ENCODE assay signal across 1 cellular context in the genomic region with DNA sequence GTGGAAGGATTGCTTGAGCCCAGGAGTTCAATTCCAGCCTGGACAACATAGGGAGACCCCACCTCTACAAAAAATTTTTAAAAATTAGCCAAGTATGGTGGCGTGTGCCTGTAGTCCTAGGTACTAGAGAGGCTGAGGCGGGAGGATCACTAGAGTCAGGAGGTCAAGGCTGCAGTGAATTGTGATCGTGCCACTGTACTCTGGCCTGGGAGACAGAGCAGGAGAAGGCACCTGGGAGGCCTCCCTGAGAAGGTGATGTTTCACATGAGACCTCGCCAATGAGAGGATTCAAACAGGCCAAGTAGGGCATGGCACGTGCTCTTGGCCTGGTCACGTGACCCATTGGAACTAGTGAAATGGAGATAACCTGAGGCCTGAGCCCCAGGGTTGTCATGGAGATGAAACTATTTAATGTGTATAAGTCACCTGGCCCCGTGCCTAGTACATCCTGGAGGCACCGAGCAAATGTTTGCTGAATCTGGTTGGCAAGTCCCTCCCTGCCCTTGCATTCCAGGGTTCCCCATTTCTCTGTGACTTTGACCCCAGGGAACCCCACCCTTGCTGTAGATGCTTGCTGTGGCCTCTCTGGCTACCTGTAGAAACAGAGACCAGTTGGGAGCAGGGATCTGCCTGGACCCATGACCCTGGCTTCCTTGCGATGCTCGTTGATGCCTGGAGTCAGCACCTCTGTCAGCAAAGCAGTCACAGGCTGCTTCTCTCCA.
TF ChIP-seq lines count a peak whose summit lies in the region.

No MANE protein-coding gene starts in this region.

TF ChIP-seq in HepG2, 621 proteins besides CTCF, POLR2A, EP300 and RAD21 (continued from another document and continues in another):
- TF ChIP-seq, protein P1, sequence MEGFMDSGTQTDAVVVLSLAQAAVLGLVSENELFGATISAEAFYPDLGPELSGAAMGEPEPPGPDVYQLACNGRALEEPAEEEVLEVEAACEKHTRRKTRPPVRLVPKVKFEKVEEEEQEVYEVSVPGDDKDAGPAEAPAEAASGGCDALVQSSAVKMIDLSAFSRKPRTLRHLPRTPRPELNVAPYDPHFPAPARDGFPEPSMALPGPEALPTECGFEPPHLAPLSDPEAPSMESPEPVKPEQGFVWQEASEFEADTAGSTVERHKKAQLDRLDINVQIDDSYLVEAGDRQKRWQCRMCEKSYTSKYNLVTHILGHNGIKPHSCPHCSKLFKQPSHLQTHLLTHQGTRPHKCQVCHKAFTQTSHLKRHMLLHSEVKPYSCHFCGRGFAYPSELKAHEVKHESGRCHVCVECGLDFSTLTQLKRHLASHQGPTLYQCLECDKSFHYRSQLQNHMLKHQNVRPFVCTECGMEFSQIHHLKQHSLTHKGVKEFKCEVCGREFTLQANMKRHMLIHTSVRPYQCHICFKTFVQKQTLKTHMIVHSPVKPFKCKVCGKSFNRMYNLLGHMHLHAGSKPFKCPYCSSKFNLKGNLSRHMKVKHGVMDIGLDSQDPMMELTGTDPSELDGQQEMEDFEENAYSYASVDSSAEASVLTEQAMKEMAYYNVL (CRISPR knock-in tag; IDR thresholded peaks at IDR 0.05; ENCODE audit: borderline replicate concordance), result peak; percentile 64; the same call in 1 of the 2 replicates
- TF ChIP-seq ISL2 (CRISPR knock-in tag; IDR thresholded peaks at IDR 0.05), result peak; percentile 93
- TF ChIP-seq PAWR (CRISPR knock-in tag; IDR thresholded peaks at IDR 0.05; ENCODE audit: borderline replicate concordance), result no peak
- TF ChIP-seq HMG20A (CRISPR knock-in tag; IDR thresholded peaks at IDR 0.05; ENCODE audit: borderline replicate concordance), result peak; percentile 88
- peak; percentile 86; the same call in 1 of the 2 replicates for TF ChIP-seq ZMYM2 (CRISPR knock-in tag; IDR thresholded peaks at IDR 0.05)
- TF ChIP-seq ZNF660 (CRISPR knock-in tag; IDR thresholded peaks at IDR 0.05; ENCODE audit: borderline replicate concordance, low read depth), result no peak
- no peak for TF ChIP-seq CCAR2 (optimal IDR thresholded peaks at IDR 0.05; ENCODE audit: low read depth, low read length)
- TF ChIP-seq ZNF138 (CRISPR knock-in tag; IDR thresholded peaks at IDR 0.05; ENCODE audit: low read depth), result no peak
- peak; percentile 82; the same call in 1 of the 2 replicates for TF ChIP-seq MTF1 (CRISPR knock-in tag; IDR thresholded peaks at IDR 0.05)
- no peak for TF ChIP-seq NONO (IDR thresholded peaks at IDR 0.05)
- peak; percentile 26 for TF ChIP-seq NONO (CRISPR knock-in tag; conservative IDR thresholded peaks at IDR 0.05)
- peak; percentile 92 for TF ChIP-seq ZGPAT (CRISPR knock-in tag; IDR thresholded peaks at IDR 0.05)
- TF ChIP-seq NR2C2 (CRISPR knock-in tag; IDR thresholded peaks at IDR 0.05; ENCODE audit: borderline replicate concordance), result peak; percentile 62; the same call in 1 of the 2 replicates
- TF ChIP-seq, protein P2, sequence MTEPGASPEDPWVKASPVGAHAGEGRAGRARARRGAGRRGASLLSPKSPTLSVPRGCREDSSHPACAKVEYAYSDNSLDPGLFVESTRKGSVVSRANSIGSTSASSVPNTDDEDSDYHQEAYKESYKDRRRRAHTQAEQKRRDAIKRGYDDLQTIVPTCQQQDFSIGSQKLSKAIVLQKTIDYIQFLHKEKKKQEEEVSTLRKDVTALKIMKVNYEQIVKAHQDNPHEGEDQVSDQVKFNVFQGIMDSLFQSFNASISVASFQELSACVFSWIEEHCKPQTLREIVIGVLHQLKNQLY (CRISPR knock-in tag; IDR thresholded peaks at IDR 0.05), result peak; percentile 91
- TF ChIP-seq HMG20B (CRISPR knock-in tag; conservative IDR thresholded peaks at IDR 0.05), result no peak; the same call in none of the 2 replicates
- TF ChIP-seq, protein P3, sequence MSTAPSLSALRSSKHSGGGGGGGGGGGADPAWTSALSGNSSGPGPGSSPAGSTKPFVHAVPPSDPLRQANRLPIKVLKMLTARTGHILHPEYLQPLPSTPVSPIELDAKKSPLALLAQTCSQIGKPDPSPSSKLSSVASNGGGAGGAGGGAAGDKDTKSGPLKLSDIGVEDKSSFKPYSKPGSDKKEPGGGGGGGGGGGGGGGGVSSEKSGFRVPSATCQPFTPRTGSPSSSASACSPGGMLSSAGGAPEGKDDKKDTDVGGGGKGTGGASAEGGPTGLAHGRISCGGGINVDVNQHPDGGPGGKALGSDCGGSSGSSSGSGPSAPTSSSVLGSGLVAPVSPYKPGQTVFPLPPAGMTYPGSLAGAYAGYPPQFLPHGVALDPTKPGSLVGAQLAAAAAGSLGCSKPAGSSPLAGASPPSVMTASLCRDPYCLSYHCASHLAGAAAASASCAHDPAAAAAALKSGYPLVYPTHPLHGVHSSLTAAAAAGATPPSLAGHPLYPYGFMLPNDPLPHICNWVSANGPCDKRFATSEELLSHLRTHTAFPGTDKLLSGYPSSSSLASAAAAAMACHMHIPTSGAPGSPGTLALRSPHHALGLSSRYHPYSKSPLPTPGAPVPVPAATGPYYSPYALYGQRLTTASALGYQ (CRISPR knock-in tag; IDR thresholded peaks at IDR 0.05), result no peak; the same call in 1 of the 2 replicates
- peak; percentile 100 for TF ChIP-seq BHLHE40 (IDR thresholded peaks at IDR 0.05; ENCODE audit: low read length)
- peak; percentile 79; the same call in 1 of the 2 replicates for TF ChIP-seq NCOR1 (IDR thresholded peaks at IDR 0.05; ENCODE audit: borderline replicate concordance, low read length)
- TF ChIP-seq DBP (CRISPR knock-in tag; IDR thresholded peaks at IDR 0.05; ENCODE audit: not compliant biosample characterization), result no peak
- peak; percentile 95; the same call in 1 of the 2 replicates for TF ChIP-seq IRX3 (CRISPR knock-in tag; IDR thresholded peaks at IDR 0.05; ENCODE audit: borderline replicate concordance, low read depth)
- TF ChIP-seq ZNF143 (CRISPR knock-in tag; IDR thresholded peaks at IDR 0.05), result peak; percentile 69
- TF ChIP-seq REL (CRISPR knock-in tag; conservative IDR thresholded peaks at IDR 0.05), result no peak
- TF ChIP-seq ZNF615 (CRISPR knock-in tag; IDR thresholded peaks at IDR 0.05; ENCODE audit: borderline replicate concordance), result no peak
- TF ChIP-seq IRF9 (CRISPR knock-in tag; IDR thresholded peaks at IDR 0.05; ENCODE audit: borderline replicate concordance), result peak; percentile 71; the same call in 1 of the 2 replicates
- peak; percentile 92; the same call in 1 of the 2 replicates for TF ChIP-seq ZNF580 (CRISPR knock-in tag; IDR thresholded peaks at IDR 0.05; ENCODE audit: borderline replicate concordance, low read depth)
- no peak; the same call in 1 of the 2 replicates for TF ChIP-seq ZNF567 (CRISPR knock-in tag; IDR thresholded peaks at IDR 0.05; ENCODE audit: borderline replicate concordance)
- peak; percentile 96 for TF ChIP-seq MXD4 (CRISPR knock-in tag; IDR thresholded peaks at IDR 0.05)
- no peak for TF ChIP-seq ZNF576 (CRISPR knock-in tag; IDR thresholded peaks at IDR 0.05)
- peak; percentile 93 for TF ChIP-seq MLXIP (CRISPR knock-in tag; IDR thresholded peaks at IDR 0.05; ENCODE audit: borderline replicate concordance)
- TF ChIP-seq SRSF9 (IDR thresholded peaks at IDR 0.05; ENCODE audit: borderline replicate concordance, insufficient read depth, low read depth, low read length, poor library complexity, severe bottlenecking), result no peak
- TF ChIP-seq, protein P4, sequence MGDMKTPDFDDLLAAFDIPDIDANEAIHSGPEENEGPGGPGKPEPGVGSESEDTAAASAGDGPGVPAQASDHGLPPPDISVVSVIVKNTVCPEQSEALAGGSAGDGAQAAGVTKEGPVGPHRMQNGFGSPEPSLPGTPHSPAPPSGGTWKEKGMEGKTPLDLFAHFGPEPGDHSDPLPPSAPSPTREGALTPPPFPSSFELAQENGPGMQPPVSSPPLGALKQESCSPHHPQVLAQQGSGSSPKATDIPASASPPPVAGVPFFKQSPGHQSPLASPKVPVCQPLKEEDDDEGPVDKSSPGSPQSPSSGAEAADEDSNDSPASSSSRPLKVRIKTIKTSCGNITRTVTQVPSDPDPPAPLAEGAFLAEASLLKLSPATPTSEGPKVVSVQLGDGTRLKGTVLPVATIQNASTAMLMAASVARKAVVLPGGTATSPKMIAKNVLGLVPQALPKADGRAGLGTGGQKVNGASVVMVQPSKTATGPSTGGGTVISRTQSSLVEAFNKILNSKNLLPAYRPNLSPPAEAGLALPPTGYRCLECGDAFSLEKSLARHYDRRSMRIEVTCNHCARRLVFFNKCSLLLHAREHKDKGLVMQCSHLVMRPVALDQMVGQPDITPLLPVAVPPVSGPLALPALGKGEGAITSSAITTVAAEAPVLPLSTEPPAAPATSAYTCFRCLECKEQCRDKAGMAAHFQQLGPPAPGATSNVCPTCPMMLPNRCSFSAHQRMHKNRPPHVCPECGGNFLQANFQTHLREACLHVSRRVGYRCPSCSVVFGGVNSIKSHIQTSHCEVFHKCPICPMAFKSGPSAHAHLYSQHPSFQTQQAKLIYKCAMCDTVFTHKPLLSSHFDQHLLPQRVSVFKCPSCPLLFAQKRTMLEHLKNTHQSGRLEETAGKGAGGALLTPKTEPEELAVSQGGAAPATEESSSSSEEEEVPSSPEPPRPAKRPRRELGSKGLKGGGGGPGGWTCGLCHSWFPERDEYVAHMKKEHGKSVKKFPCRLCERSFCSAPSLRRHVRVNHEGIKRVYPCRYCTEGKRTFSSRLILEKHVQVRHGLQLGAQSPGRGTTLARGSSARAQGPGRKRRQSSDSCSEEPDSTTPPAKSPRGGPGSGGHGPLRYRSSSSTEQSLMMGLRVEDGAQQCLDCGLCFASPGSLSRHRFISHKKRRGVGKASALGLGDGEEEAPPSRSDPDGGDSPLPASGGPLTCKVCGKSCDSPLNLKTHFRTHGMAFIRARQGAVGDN (CRISPR knock-in tag; IDR thresholded peaks at IDR 0.05), result peak; percentile 98
- TF ChIP-seq FOXP1 (IDR thresholded peaks at IDR 0.05), result no peak
- no peak; the same call in 1 of the 2 replicates for TF ChIP-seq FOXP1 (CRISPR knock-in tag; IDR thresholded peaks at IDR 0.05)
- TF ChIP-seq SUZ12 (IDR thresholded peaks at IDR 0.05; ENCODE audit: low read depth, low read length), result no peak
- peak; percentile 86 for TF ChIP-seq ZNF749 (CRISPR knock-in tag; IDR thresholded peaks at IDR 0.05; ENCODE audit: borderline replicate concordance)
- TF ChIP-seq ZFP90 (CRISPR knock-in tag; IDR thresholded peaks at IDR 0.05; ENCODE audit: borderline replicate concordance), result peak; percentile 89; the same call in 1 of the 2 replicates
- TF ChIP-seq POLR2AphosphoS2 (IDR thresholded peaks at IDR 0.05; ENCODE audit: low read depth, low read length), result no peak
- peak; percentile 83; the same call in 1 of the 2 replicates for TF ChIP-seq CREBL2 (CRISPR knock-in tag; IDR thresholded peaks at IDR 0.05; ENCODE audit: borderline replicate concordance)
